8 cellular contexts compared by ENCODE assay signal in the genomic region with DNA sequence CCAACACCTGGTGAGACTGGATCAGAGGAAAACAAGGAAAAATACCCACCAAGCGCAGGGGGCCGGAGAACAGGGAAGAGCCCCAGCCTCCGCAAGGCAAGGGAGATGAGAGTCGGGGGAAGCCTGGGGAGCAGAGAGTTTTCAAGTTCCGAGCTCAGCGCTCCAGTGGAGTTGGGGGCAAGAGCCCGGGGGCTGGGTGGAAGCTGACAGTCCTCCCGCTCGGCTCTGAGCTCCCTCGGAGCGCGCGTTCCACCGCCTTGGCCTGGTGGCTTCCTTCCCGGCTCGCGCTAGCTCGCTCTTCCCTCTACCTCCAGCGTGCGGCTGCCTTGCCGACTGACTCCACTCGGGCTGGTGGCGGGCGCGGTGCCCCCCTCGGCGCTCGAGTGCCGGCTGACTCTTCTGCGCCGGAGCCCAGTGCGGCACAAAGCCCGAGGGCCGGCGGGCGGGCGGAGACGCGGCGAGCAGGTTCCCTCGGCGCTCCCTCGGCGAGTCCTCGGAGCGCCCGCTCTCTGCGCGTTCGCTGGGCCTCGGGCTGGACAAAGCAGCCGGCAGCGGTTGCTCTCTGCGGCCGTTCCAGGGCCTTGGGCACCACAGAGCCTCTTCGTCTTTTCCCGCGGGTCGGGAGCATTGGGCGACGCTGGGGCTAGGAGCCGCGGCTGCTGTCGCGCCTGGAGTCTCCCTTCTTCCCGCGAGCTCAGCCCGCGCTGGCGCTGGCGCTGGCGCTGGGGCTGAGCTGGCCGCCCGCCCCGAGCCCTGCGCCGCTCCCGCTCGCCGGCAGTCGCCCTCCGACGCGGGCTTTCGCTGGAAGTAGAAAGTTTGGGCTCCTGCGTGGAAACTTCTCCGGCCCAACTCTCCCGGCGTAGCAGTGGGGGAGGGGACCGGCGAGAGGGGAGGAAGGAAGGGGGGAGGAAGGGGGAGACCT. TPM values are rescaled to one million over a fixed set of nuclear protein-coding genes. Genes with fewer than 3 reads are reported as not detected.
A peak's percentile ranks its signal among the peaks of the same experiment; 100 is the strongest.
DNase-seq lines count a peak whose midpoint lies in the region; ATAC-seq and TF ChIP-seq lines count a peak whose summit lies in the region.

No MANE protein-coding gene starts in this region.

- no peaks in the 10 kb centered on the region for H3K9me3 ChIP-seq in endocrine pancreas (ENCODE audit: control insufficient read depth, low read length)

- TF ChIP-seq CTCF in 22Rv1 (IDR thresholded peaks at IDR 0.05): no peak
- no peak for TF ChIP-seq CTCF in GM12864 (IDR thresholded peaks at IDR 0.05; ENCODE audit: low read depth, low read length, missing control alignments)

- peak overlapping the region; percentile 76 to 93 (median 88) for H3K4me3 Mint-ChIP-seq in naive B cell

- ATAC-seq in naive B cell (ENCODE audit: low read depth in 2 of 2) (no peak), HG03442 (IDR thresholded peaks at IDR 0.05; ENCODE audit: unreplicated experiment) (no peak), HG03280 (IDR thresholded peaks at IDR 0.05; ENCODE audit: unreplicated experiment) (no peak)

- H3K36me3 ChIP-seq in endocrine pancreas (ENCODE audit: control insufficient read depth, insufficient read depth, low read length): peaks cover 30% of the 10 kb centered on the region

- H3K9me3 Mint-ChIP-seq in naive B cell: peaks cover 0 to 41% (median 31%) of the 10 kb centered on the region in 7 donors

- H3K4me3 ChIP-seq in GM12864 (ENCODE audit: low read depth, low read length) (peak overlapping the region; percentile 41), endocrine pancreas (ENCODE audit: control insufficient read depth, insufficient read depth, low read length) (peak overlapping the region; percentile 96)

- peaks cover 68 to 77% (median 76%) of the 10 kb centered on the region in 3 donors for H3K27me3 Mint-ChIP-seq in naive B cell

- DNase-seq in GM12864 (ENCODE audit: low read depth) (no peak), RPMI7951 (ENCODE audit: low read depth) (peak; percentile 50), naive B cell (no peak), COLO829 (ENCODE audit: low spot score) (no peak)

- H3K4me1 Mint-ChIP-seq in naive B cell: peaks cover 36 to 50% (median 41%) of the 10 kb centered on the region in 3 donors

- peak overlapping the region in 3 of 6 donors; percentile 77 to 90 (median 87) for H3K27ac Mint-ChIP-seq in naive B cell

- peak overlapping the region; percentile 99 for H3K9ac ChIP-seq in endocrine pancreas (ENCODE audit: control insufficient read depth, insufficient read depth, low read length)

- H3K4me1 ChIP-seq in endocrine pancreas (ENCODE audit: control insufficient read depth, insufficient read depth, low read length): no peaks in the 10 kb centered on the region

- H3K27ac ChIP-seq in 22Rv1: peak overlapping the region; percentile 82

- H3K36me3 Mint-ChIP-seq in naive B cell: peaks cover 10 to 50% of the 10 kb centered on the region in 2 donors

- no peaks in the 10 kb centered on the region for H3K27me3 ChIP-seq in endocrine pancreas (ENCODE audit: control insufficient read depth, insufficient read depth, low read length)

RNA-seq across cellular contexts. Expression of gene PAX6, which starts 1.0 kb away (rescaled TPM):
- 22.3 and 29.2 TPM in 2 replicates for total RNA-seq in RPMI7951 (2014; rRNA removed; shearing (Covaris generic))
- not detected for polyA plus RNA-seq in naive B cell (ENCODE audit: low read depth in 6 of 6)
